Comparison of ENCODE assay signal across 35 cellular contexts in the genomic region with DNA sequence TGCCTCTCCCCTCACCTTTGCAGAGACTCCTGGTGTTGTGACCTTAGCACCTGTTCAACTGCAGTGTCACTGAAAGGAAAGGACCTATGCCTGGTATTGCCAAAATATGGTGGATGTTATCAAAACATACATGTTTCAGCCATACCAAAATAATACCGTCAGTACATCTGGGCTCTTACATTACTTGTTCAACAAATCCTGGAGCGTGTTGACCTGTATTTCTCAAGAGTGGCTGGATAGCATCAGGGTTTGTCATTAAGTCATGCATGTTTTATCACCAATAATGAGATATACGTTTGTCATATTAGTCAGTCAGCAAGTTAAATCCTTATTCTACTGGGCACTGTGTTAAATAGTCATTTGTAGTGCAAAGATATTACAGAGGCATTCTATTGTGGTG.
"Had no signal": no experiment of that assay in that cellular context is flagged by ENCODE, and none has a peak within 500 bp of the region (broad histone marks: within the 10 kb centered on the region; RNA-seq: fewer than 3 reads in every experiment).

No MANE protein-coding gene starts in this region.

- H3K27me3 ChIP-seq: MG63 had no signal

- DNase-seq: Karpas-422, Kasumi-1, MG63, MM.1S, MV-4-11, NCI-H1048, NCI-H1092, NCI-H1092 treated with DMSO at 0.1 percent for 48 hours, NCI-H1105, NCI-H1105 treated with DMSO at 0.1 percent for 48 hours, NCI-H1417, NCI-H1417 treated with DMSO at 0.1 percent for 48 hours, NCI-H1436, NCI-H1436 treated with DMSO at 0.1 percent for 48 hours, NCI-H146, NCI-H1694, NCI-H1694 treated with DMSO at 0.1 percent for 48 hours, NCI-H187, NCI-H187 treated with DMSO at 0.1 percent for 48 hours, NCI-H1930, NCI-H2029, NCI-H2029 treated with DMSO at 0.1 percent for 48 hours, NCI-H2081, NCI-H2081 treated with DMSO at 0.1 percent for 48 hours, NCI-H2107, NCI-H2171, NCI-H2171 treated with DMSO at 0.1 percent for 48 hours, NCI-H2227 treated with DMSO at 0.1 percent for 48 hours, NCI-H226, NCI-H345, NCI-H446, NCI-H446 treated with DMSO at 0.1 percent for 48 hours, NCI-H510A, NCI-H510A treated with DMSO at 0.1 percent for 48 hours, NCI-H524 treated with DMSO at 0.1 percent for 48 hours had no signal

- H3K36me3 ChIP-seq: MG63 had no signal

- H3K9me3 ChIP-seq: MG63 had no signal

- H3K4me3 ChIP-seq: MG63 had no signal
